ENCODE assay signal across 13 cellular contexts in genomic region chr6:116255246-116255800, GRCh38. TPM values are rescaled to one million over a fixed set of nuclear protein-coding genes. Genes with fewer than 3 reads are reported as not detected.
DNase-seq lines count a peak whose midpoint lies in the region; ATAC-seq and TF ChIP-seq lines count a peak whose summit lies in the region.
"Had no signal": no experiment of that assay in that cellular context is flagged by ENCODE, and none has a peak within 500 bp of the region (broad histone marks: within the 10 kb centered on the region; RNA-seq: fewer than 3 reads in every experiment).

No MANE protein-coding gene starts in this region.

- H3K9ac ChIP-seq in SU-DHL-6 (ENCODE audit: low read length) (peak overlapping the region; percentile 74), smooth muscle cell (ENCODE audit: low read depth) (peak overlapping the region; percentile 100)

- no peak for ATAC-seq in mucosa of descending colon
- ATAC-seq: natural killer cell treated with Interleukin-12 subunit alpha and Interleukin-12 subunit beta and Interleukin-15 and Interleukin-18, amount 100 ng/mL, for 72 hours had no signal

- no peaks in the 10 kb centered on the region for H3K9me2 ChIP-seq in SU-DHL-6 (replicated peaks; ENCODE audit: insufficient read depth, low read length)

- H4K20me1 ChIP-seq in SU-DHL-6 (ENCODE audit: low read depth, low read length) (no peaks in the 10 kb centered on the region), smooth muscle cell (ENCODE audit: low read depth) (no peaks in the 10 kb centered on the region)

- H3K4me1 ChIP-seq in right atrium auricular region, result peaks cover 0 to 40% of the 10 kb centered on the region in 2 donors
- peaks cover 44% of the 10 kb centered on the region for H3K4me1 ChIP-seq in smooth muscle cell (ENCODE audit: low read depth)
- peaks cover 4% of the 10 kb centered on the region for H3K4me1 ChIP-seq in mucosa of descending colon (ENCODE audit: low read depth)

- WGBS in smooth muscle cell (ENCODE audit: low lambda C conversion rate), result 64% methylated on average over 5 of the region's 5 CpGs

- H3K27me3 ChIP-seq in SU-DHL-6 (ENCODE audit: low read length) (no peaks in the 10 kb centered on the region), right atrium auricular region (no peaks in the 10 kb centered on the region), smooth muscle cell (ENCODE audit: low read depth) (no peaks in the 10 kb centered on the region)
- H3K27me3 ChIP-seq: breast epithelium had no signal

- H3K36me3 ChIP-seq in SU-DHL-6 (ENCODE audit: low read length) (no peaks in the 10 kb centered on the region), right atrium auricular region (no peaks in the 10 kb centered on the region), smooth muscle cell (ENCODE audit: low read depth) (no peaks in the 10 kb centered on the region), mucosa of descending colon (ENCODE audit: low read depth) (no peaks in the 10 kb centered on the region)
- H3K36me3 ChIP-seq: breast epithelium, HAP-1 had no signal

- H2AFZ ChIP-seq in SU-DHL-6 (ENCODE audit: low read depth, low read length, severe bottlenecking) (no peak overlapping the region), smooth muscle cell (ENCODE audit: low read depth) (no peak overlapping the region)

- H3K4me3 ChIP-seq in SU-DHL-6 (ENCODE audit: insufficient read depth, low read length, poor library complexity, severe bottlenecking) (no peak overlapping the region), right atrium auricular region (peak overlapping the region; percentile 77 to 89), smooth muscle cell (peak overlapping the region; percentile 93), mucosa of descending colon (no peak overlapping the region)

- H3K9me3 ChIP-seq in SU-DHL-6 (ENCODE audit: insufficient read depth, low read length) (no peaks in the 10 kb centered on the region), right atrium auricular region (no peaks in the 10 kb centered on the region), smooth muscle cell (replicated peaks; ENCODE audit: low read depth) (no peaks in the 10 kb centered on the region), mucosa of descending colon (no peaks in the 10 kb centered on the region)
- H3K9me3 ChIP-seq: breast epithelium, HAP-1 had no signal

- TF ChIP-seq CTCF in SU-DHL-6 (IDR thresholded peaks at IDR 0.05; ENCODE audit: insufficient read depth, low read length, poor library complexity, severe bottlenecking), result no peak
- no peak for TF ChIP-seq CTCF in right atrium auricular region (IDR thresholded peaks at IDR 0.05)
- no peak for TF ChIP-seq CTCF in smooth muscle cell (IDR thresholded peaks at IDR 0.05; ENCODE audit: borderline replicate concordance, insufficient read depth, poor library complexity, severe bottlenecking)
- no peak for TF ChIP-seq CTCF in mucosa of descending colon (IDR thresholded peaks at IDR 0.05)

- H3K27ac ChIP-seq in SU-DHL-6 (ENCODE audit: low read depth, low read length), result no peak overlapping the region
- peak overlapping the region; percentile 27 to 93 for H3K27ac ChIP-seq in right atrium auricular region
- H3K27ac ChIP-seq in smooth muscle cell (ENCODE audit: low read depth), result peak overlapping the region; percentile 98

- DNase-seq in NCI-H82 (lab: John Stamatoyannopoulos, UW) (peak; percentile 29), NCI-H82 treated with DMSO at 0.1 percent for 48 hours (lab: John Stamatoyannopoulos, UW; ENCODE audit: unreplicated experiment) (no peak), right atrium auricular region (ENCODE audit: low spot score) (no peak), smooth muscle cell (lab: John Stamatoyannopoulos, UW; ENCODE audit: unreplicated experiment) (no peak), NCI-H774 (lab: John Stamatoyannopoulos, UW) (no peak), mucosa of descending colon (no peak), pons (ENCODE audit: low spot score) (no peak)
- DNase-seq: activated CD8-positive, alpha-beta memory T cell treated with anti-CD3 and anti-CD28 coated beads, Interleukin-2, amount 50 U/mL, for 48 hours; NCI-H345 had no signal

- intact Hi-C loops in mucosa of descending colon (cut with DNase I, micrococcal nuclease), result no loop called here

- H3F3A ChIP-seq in SU-DHL-6 (ENCODE audit: insufficient read depth) (no peaks in the 10 kb centered on the region), smooth muscle cell (ENCODE audit: low read depth) (peaks cover 14% of the 10 kb centered on the region)

- H3K4me2 ChIP-seq in SU-DHL-6 (ENCODE audit: low read depth, low read length, poor library complexity, severe bottlenecking) (peak overlapping the region; percentile 92), smooth muscle cell (peak overlapping the region; percentile 97)

- no peaks in the 10 kb centered on the region for H3K79me2 ChIP-seq in SU-DHL-6 (ENCODE audit: insufficient read depth, low read length)
- H3K79me2 ChIP-seq in smooth muscle cell (ENCODE audit: low read depth), result peaks cover 42% of the 10 kb centered on the region

RNA-seq across cellular contexts. Expression of gene TSPYL4, which starts 1.4 kb away (rescaled TPM):
- total RNA-seq in right atrium auricular region (10 to 100 TPM; 29.2 to 34.5 TPM), smooth muscle cell (25.3 and 29.5 TPM in 2 replicates), mucosa of descending colon (10 to 100 TPM in 1 of 3 donors, 1 to 10 TPM in 2; 6.1 to 16.8 (median 9.5) TPM)
- polyA plus RNA-seq in smooth muscle cell, result 14.7 and 15.1 TPM in 2 replicates

RNA-seq across cellular contexts. Expression of gene TSPYL1, which starts 24.4 kb away (rescaled TPM):
- total RNA-seq in right atrium auricular region, result 10 to 100 TPM; 79.3 to 87.5 TPM
- 45.0 and 51.4 TPM in 2 replicates for total RNA-seq in smooth muscle cell
- polyA plus RNA-seq in smooth muscle cell, result 17.2 and 17.9 TPM in 2 replicates
- 100 to 1,000 TPM in 1 of 3 donors, 10 to 100 TPM in 2; 65.5 to 105 (median 67.0) TPM for total RNA-seq in mucosa of descending colon

Comparison
In these comparisons a context has a peak if more than half of its experiments do, and no peak if none do; other contexts are left out.
1. H3K4me3 ChIP-seq: peak in right atrium auricular region (2 of 2) and smooth muscle cell (single experiment); none in SU-DHL-6 (single experiment) and mucosa of descending colon (single experiment).